In genomic region chr18:68740966-68741365, GRCh38 we compare ENCODE assay signal across 22 cellular contexts. TPM values are rescaled to one million over a fixed set of nuclear protein-coding genes. Genes with fewer than 3 reads are reported as not detected.
DNase-seq lines count a peak whose midpoint lies in the region; ATAC-seq, FAIRE-seq and TF ChIP-seq lines count a peak whose summit lies in the region.
"Had no signal": no experiment of that assay in that cellular context is flagged by ENCODE, and none has a peak within 500 bp of the region (broad histone marks: within the 10 kb centered on the region; RNA-seq: fewer than 3 reads in every experiment).

No MANE protein-coding gene starts in this region.

- no peaks in the 10 kb centered on the region for H3K9me2 ChIP-seq in PC-3 (replicated peaks; ENCODE audit: low read length)
- no peaks in the 10 kb centered on the region for H3K9me2 ChIP-seq in hepatocyte (replicated peaks; ENCODE audit: insufficient read depth)

- H3K4me3 Mint-ChIP-seq in Calu3 (ENCODE audit: low read depth, unreplicated experiment) = no peak overlapping the region
- H3K4me3 Mint-ChIP-seq: CD14-positive monocyte, HFFc6 had no signal

- H3K36me3 ChIP-seq in PC-3 (ENCODE audit: low read depth, low read length) (no peaks in the 10 kb centered on the region), hepatocyte (replicated peaks; ENCODE audit: insufficient read depth, low read depth) (no peaks in the 10 kb centered on the region)

- H3K27me3 ChIP-seq in PC-3 (ENCODE audit: low read length) (no peaks in the 10 kb centered on the region), hepatocyte (no peaks in the 10 kb centered on the region)

- H3F3A ChIP-seq in PC-3 (ENCODE audit: low read length, unreplicated experiment) = no peaks in the 10 kb centered on the region

- intact Hi-C loops in PC-3 (cut with micrococcal nuclease) = no loop called here
- intact Hi-C loops in Calu3 (cut with micrococcal nuclease; ENCODE audit: unreplicated experiment) = no loop called here

- no peak for DNase-seq in D721Med (ENCODE audit: insufficient read length, low spot score)
- DNase-seq in DMS53 (lab: John Stamatoyannopoulos, UW) = peak; percentile 85
- DNase-seq in PC-3 = no peak
- DNase-seq in fibroblast of villous mesenchyme (ENCODE audit: low read depth) = peak; percentile 15
- no peak for DNase-seq in hepatocyte (ENCODE audit: low spot score)
- DNase-seq in Calu3 = no peak
- DNase-seq: ACHN, DMS153, HFFc6, NCI-H1417 treated with DMSO at 0.1 percent for 48 hours, NCI-H187 treated with DMSO at 0.1 percent for 48 hours, NCI-H226, NCI-H526 treated with DMSO at 0.1 percent for 48 hours, OCI-M1, RPMI8226, SIG-M5, T-helper 1 cell had no signal

- H3K9me3 ChIP-seq in PC-3 (ENCODE audit: low read length) (no peaks in the 10 kb centered on the region), hepatocyte (ENCODE audit: low read depth) (no peaks in the 10 kb centered on the region)

- H3K4me3 ChIP-seq in PC-3 (ENCODE audit: low read length) = no peak overlapping the region
- H3K4me3 ChIP-seq in fibroblast of villous mesenchyme (ENCODE audit: low read depth, low read length) = no peak overlapping the region
- no peak overlapping the region for H3K4me3 ChIP-seq in hepatocyte

- POLR2A ChIA-PET in PC-3 (lab: Charles Lee; ENCODE audit: unreplicated experiment) = no interaction called here

- H3K27ac Mint-ChIP-seq in Calu3 (ENCODE audit: unreplicated experiment) = no peak overlapping the region
- H3K27ac Mint-ChIP-seq: CD14-positive monocyte, HFFc6 had no signal

- ATAC-seq in PC-3 (peak; percentile 40; the same call in 1 of the 2 replicates), GM21447 (IDR thresholded peaks at IDR 0.05; ENCODE audit: unreplicated experiment) (no peak)
- ATAC-seq: SK-N-SH treated with all-trans-retinoic acid at 6 μM for 48 hours had no signal

- no peaks in the 10 kb centered on the region for H3K4me1 Mint-ChIP-seq in Calu3 (ENCODE audit: low read depth, unreplicated experiment)
- H3K4me1 Mint-ChIP-seq: CD14-positive monocyte had no signal

- TF ChIP-seq CTCF in D721Med (IDR thresholded peaks at IDR 0.05; ENCODE audit: insufficient read depth, missing control alignments) = no peak
- TF ChIP-seq CTCF in PC-3 (conservative IDR thresholded peaks at IDR 0.05; ENCODE audit: low read depth, low read length) = no peak
- no peak for TF ChIP-seq CTCF in fibroblast of villous mesenchyme (IDR thresholded peaks at IDR 0.05; ENCODE audit: insufficient read depth, low read depth, low read length)
- TF ChIP-seq CTCF in hepatocyte (IDR thresholded peaks at IDR 0.05; ENCODE audit: poor library complexity) = no peak
- no peak for TF ChIP-seq CTCF in Calu3 (IDR thresholded peaks at IDR 0.05; ENCODE audit: unreplicated experiment)

- BruUV-seq in PC-3 (replicated peaks; lab: Mats Ljungman, UMichigan) (no TSS peak), Calu3 (replicated peaks; lab: Mats Ljungman, UMichigan) (no TSS peak)

- no peaks in the 10 kb centered on the region for H3K27me3 Mint-ChIP-seq in Calu3 (ENCODE audit: unreplicated experiment)

- H3K79me2 ChIP-seq in PC-3 (ENCODE audit: low read length) (no peaks in the 10 kb centered on the region), hepatocyte (no peaks in the 10 kb centered on the region)

- H3K9ac ChIP-seq in PC-3 (ENCODE audit: low read length) = no peak overlapping the region

- WGBS in hepatocyte (ENCODE audit: low lambda C conversion rate, missing lambda C conversion rate) = 94% methylated on average over 1 of the region's 1 CpG

- CTCF ChIA-PET in PC-3 (lab: Charles Lee) (no interaction called here), Calu3 (lab: Charles Lee) (no interaction called here)

- no peaks in the 10 kb centered on the region for H3K9me3 Mint-ChIP-seq in Calu3 (ENCODE audit: low read depth, unreplicated experiment)
- H3K9me3 Mint-ChIP-seq: CD14-positive monocyte, HFFc6 had no signal

- H3K27ac ChIP-seq in PC-3 (ENCODE audit: low read length) (no peak overlapping the region), hepatocyte (no peak overlapping the region)
- H3K27ac ChIP-seq: HL-60 had no signal

- H3K4me1 ChIP-seq in PC-3 (ENCODE audit: insufficient read depth, low read length) (no peaks in the 10 kb centered on the region), hepatocyte (ENCODE audit: insufficient read depth) (no peaks in the 10 kb centered on the region)

- H2AFZ ChIP-seq in PC-3 (ENCODE audit: low read length) (no peak overlapping the region), hepatocyte (no peak overlapping the region)

- H4K20me1 ChIP-seq in PC-3 (ENCODE audit: low read length) = no peaks in the 10 kb centered on the region
- no peaks in the 10 kb centered on the region for H4K20me1 ChIP-seq in hepatocyte (ENCODE audit: insufficient read depth, poor library complexity, severe bottlenecking)

- H3K4me2 ChIP-seq in PC-3 (ENCODE audit: low read length) (no peak overlapping the region), hepatocyte (no peak overlapping the region)

- H3K36me3 Mint-ChIP-seq in Calu3 (ENCODE audit: insufficient read depth, unreplicated experiment) = no peaks in the 10 kb centered on the region
- H3K36me3 Mint-ChIP-seq: CD14-positive monocyte had no signal

- FAIRE-seq in D721Med (lab: Jason Lieb, UNC) = peak; percentile 94
- FAIRE-seq: GM12891 had no signal

RNA-seq across cellular contexts. Expression of gene TMX3, which starts 26.1 kb away (rescaled TPM):
- 39.1 and 50.1 TPM in 2 replicates for total RNA-seq in PC-3 (2014; rRNA removed)
- total RNA-seq in fibroblast of villous mesenchyme = 115 and 152 TPM in 2 replicates
- 40.2 and 43.3 TPM in 2 replicates for total RNA-seq in hepatocyte
- 11.7 and 15.1 TPM in 2 replicates for polyA plus RNA-seq in hepatocyte
- total RNA-seq in Calu3 (2022) = 63.1 and 65.6 TPM in 2 replicates

RNA-seq across cellular contexts. Expression of gene CCDC102B, which starts 56.9 kb away (rescaled TPM):
- 2.2 and 2.4 TPM in 2 replicates for total RNA-seq in PC-3 (2014; rRNA removed)
- total RNA-seq in fibroblast of villous mesenchyme = 10.4 and 20.9 TPM in 2 replicates
- 3.7 and 5.4 TPM in 2 replicates for total RNA-seq in hepatocyte
- 1.7 and 2.8 TPM in 2 replicates for polyA plus RNA-seq in hepatocyte
- total RNA-seq in Calu3 (2022) = 2.1 and 3.0 TPM in 2 replicates

Comparison
In these comparisons a context has a peak if more than half of its experiments do, and no peak if none do; other contexts are left out.
1. DNase-seq: peak in DMS53 (single experiment) and fibroblast of villous mesenchyme (single experiment); none in D721Med (single experiment), PC-3 (single experiment), hepatocyte (single experiment) and Calu3 (single experiment).